In genomic region chr10:62594093-62594520, GRCh38 we compare ENCODE assay signal across 8 cellular contexts.
DNase-seq lines count a peak whose midpoint lies in the region; ATAC-seq and TF ChIP-seq lines count a peak whose summit lies in the region.

No MANE protein-coding gene starts in this region.

- TF ChIP-seq EP300 in stomach (IDR thresholded peaks at IDR 0.05) = no peak

- H3K4me1 ChIP-seq in mucosa of descending colon (ENCODE audit: low read depth) (no peaks in the 10 kb centered on the region), stomach (peaks cover 0 to 3% (median 0%) of the 10 kb centered on the region in 4 donors)

- no peak overlapping the region for H3K27ac Mint-ChIP-seq in HFFc6
- H3K27ac Mint-ChIP-seq in endothelial cell (ENCODE audit: unreplicated experiment) = no peak overlapping the region

- TF ChIP-seq POLR2A in stomach (IDR thresholded peaks at IDR 0.05) = no peak

- peak; percentile 88 for ATAC-seq in mucosa of descending colon

- H3K4me3 ChIP-seq in mucosa of descending colon (no peak overlapping the region), stomach (no peak overlapping the region)

- H3K36me3 Mint-ChIP-seq in HFFc6 (ENCODE audit: low read depth) = no peaks in the 10 kb centered on the region
- H3K36me3 Mint-ChIP-seq in endothelial cell (ENCODE audit: low read depth, unreplicated experiment) = no peaks in the 10 kb centered on the region

- DNase-seq in NCI-H2227 (lab: John Stamatoyannopoulos, UW; ENCODE audit: unreplicated experiment) (peak; percentile 33), NCI-H2227 treated with DMSO at 0.1 percent for 48 hours (lab: John Stamatoyannopoulos, UW) (no peak), HFFc6 (peak; percentile 48), NCI-H460 (ENCODE audit: extremely low read depth, low read depth) (peak; percentile 63), endothelial cell (ENCODE audit: low spot score) (peak; percentile 62), mucosa of descending colon (peak in 2 of 3 donors; percentile 74 to 77), stomach (peak; percentile 66)
- DNase-seq in activated CD8-positive, alpha-beta memory T cell treated with anti-CD3 and anti-CD28 coated beads for 24 hours = peak; percentile 80

- H3K36me3 ChIP-seq in mucosa of descending colon (ENCODE audit: low read depth) (no peaks in the 10 kb centered on the region), stomach (no peaks in the 10 kb centered on the region)

- H3K9me3 Mint-ChIP-seq in HFFc6 = no peaks in the 10 kb centered on the region
- no peaks in the 10 kb centered on the region for H3K9me3 Mint-ChIP-seq in endothelial cell (ENCODE audit: unreplicated experiment)

- no peaks in the 10 kb centered on the region for H3K27me3 ChIP-seq in stomach

- intact Hi-C loops in mucosa of descending colon (cut with DNase I, micrococcal nuclease) = loop anchor here (5.0 to 10.0 kb wide), 3 partner anchors 221 to 561 kb away; partner anchors contain the start of gene EGR2 (in 1 of the 2)
- intact Hi-C loops in stomach (cut with DNase I; ENCODE audit: low total_unique reads) = loop anchor here (10.0 kb wide), 2 partner anchors 221 to 491 kb away; partner anchors contain the start of gene EGR2

- whole genome bisulfite sequencing in stomach, 5 donors = 41 to 60% (median 52%) methylated on average over 3 of the region's 3 CpGs

- no peaks in the 10 kb centered on the region for H3K9me3 ChIP-seq in mucosa of descending colon
- H3K9me3 ChIP-seq in stomach = no peaks in the 10 kb centered on the region

- no peak overlapping the region for H3K27ac ChIP-seq in stomach

- H3K4me3 Mint-ChIP-seq in HFFc6 (no peak overlapping the region), endothelial cell (ENCODE audit: unreplicated experiment) (no peak overlapping the region)

- TF ChIP-seq CTCF in HFFc6 (IDR thresholded peaks at IDR 0.05) (peak; percentile 90), endothelial cell (IDR thresholded peaks at IDR 0.05; ENCODE audit: unreplicated experiment) (peak; percentile 75), mucosa of descending colon (IDR thresholded peaks at IDR 0.05) (peak; percentile 76), stomach (IDR thresholded peaks at IDR 0.05) (peak in 5 of 7 experiments; percentile 77 to 95 (median 83))

- H3K4me1 Mint-ChIP-seq in HFFc6 (ENCODE audit: low read depth) (peaks cover 41% of the 10 kb centered on the region), endothelial cell (ENCODE audit: unreplicated experiment) (peaks cover 3% of the 10 kb centered on the region)

- no peaks in the 10 kb centered on the region; the same call in 1 of the 2 replicates for H3K27me3 Mint-ChIP-seq in HFFc6 (ENCODE audit: insufficient read depth)
- H3K27me3 Mint-ChIP-seq in endothelial cell (ENCODE audit: unreplicated experiment) = no peaks in the 10 kb centered on the region
